3 cellular contexts compared by ENCODE assay signal in genomic region chr10:22458272-22458671, GRCh38.
A peak's percentile ranks its signal among the peaks of the same experiment; 100 is the strongest.
DNase-seq lines count a peak whose midpoint lies in the region; ATAC-seq, FAIRE-seq and TF ChIP-seq lines count a peak whose summit lies in the region.
"Not testable (repeated sequence)": the region's sequence is repeated elsewhere in the genome, so short reads cannot be mapped to it uniquely, and the experiment has no call there.

No MANE protein-coding gene starts in this region.

- not testable (repeated sequence) for H3K4me1 ChIP-seq in HEK293 (ENCODE audit: control insufficient read depth, insufficient read depth, low read length)
- peaks cover 6 to 21% of the 10 kb centered on the region in 2 experiments; a peak in 4 of 5 replicates for H3K4me1 ChIP-seq in K562 (replicated peaks in 1 of 2; ENCODE audit: control insufficient read depth in 2 of 2, insufficient read depth in 2 of 2, low read length in 2 of 2)

- H3K4me3 ChIP-seq in HEK293 (ENCODE audit: low read depth, low read length); K562: not testable (repeated sequence)

- H3K27ac ChIP-seq in HEK293 (ENCODE audit: extremely low read depth, low read depth, low read length); K562 (ENCODE audit: extremely low read depth, low read depth, low read length): not testable (repeated sequence)

- in situ Hi-C loops in K562 (cut with MboI): not testable (repeated sequence)

- H3K27me3 Mint-ChIP-seq in activated T-cell treated with anti-CD3 and anti-CD28 coated beads, Interleukin-2, amount 50 U/mL, for 72 hours (ENCODE audit: low read depth): not testable (repeated sequence)

- TF ChIP-seq CTCF in HEK293 (tag by site-specific recombination; IDR thresholded peaks at IDR 0.05); K562 (IDR thresholded peaks at IDR 0.05 in 2 of 3, conservative IDR thresholded peaks at IDR 0.05 in 1 of 3; ENCODE audit: insufficient read depth in 2 of 3, low read depth in 1 of 3, low read length in 3 of 3): not testable (repeated sequence)

- H3K9me3 Mint-ChIP-seq in activated T-cell treated with anti-CD3 and anti-CD28 coated beads, Interleukin-2, amount 50 U/mL, for 72 hours: not testable (repeated sequence)

- BruUV-seq in K562 (replicated peaks; lab: Mats Ljungman, UMichigan): not testable (repeated sequence)

- TF ChIP-seq POLR2A in K562 (conservative IDR thresholded peaks at IDR 0.05): not testable (repeated sequence)

- not testable (repeated sequence) for FAIRE-seq in K562 (lab: Jason Lieb, UNC)

- intact Hi-C loops in K562 (cut with micrococcal nuclease): not testable (repeated sequence)

- not testable (repeated sequence) for H3K4me3 Mint-ChIP-seq in activated T-cell treated with anti-CD3 and anti-CD28 coated beads, Interleukin-2, amount 50 U/mL, for 72 hours

- not testable (repeated sequence) for H3K9ac ChIP-seq in K562 (ENCODE audit: insufficient read depth in 1 of 2, low read depth in 2 of 2, low read length in 2 of 2)

- not testable (repeated sequence) for DNase-seq in activated T-cell treated with anti-CD3 and anti-CD28 coated beads, Interleukin-2, amount 50 U/mL, for 72 hours; K562 (ENCODE audit: extremely low read depth in 1 of 4, low spot score in 3 of 4)

- 76% methylated on average over 8 of the region's 8 CpGs for WGBS in K562 (ENCODE audit: insufficient coverage, low coverage, missing lambda C conversion rate)

- CTCF ChIA-PET in HEK293 (lab: Yijun Ruan, JAX); K562 (lab: Yijun Ruan, JAX; ENCODE audit: low intra/inter-chr PET ratio): not testable (repeated sequence)

- H3K36me3 Mint-ChIP-seq in activated T-cell treated with anti-CD3 and anti-CD28 coated beads, Interleukin-2, amount 50 U/mL, for 72 hours (ENCODE audit: insufficient read depth in 2 of 2): not testable (repeated sequence)

- not testable (repeated sequence) for H3K27me3 ChIP-seq in K562 (ENCODE audit: control insufficient read depth in 2 of 2, insufficient read depth in 2 of 2, low read length in 2 of 2)

- not testable (repeated sequence) for H3K4me2 ChIP-seq in K562 (ENCODE audit: insufficient read depth, low read length)

- H3K4me1 Mint-ChIP-seq in activated T-cell treated with anti-CD3 and anti-CD28 coated beads, Interleukin-2, amount 50 U/mL, for 72 hours (ENCODE audit: low read depth): peaks cover 13% of the 10 kb centered on the region

- ATAC-seq in activated T-cell treated with anti-CD3 and anti-CD28 coated beads, Interleukin-2, amount 50 U/mL, for 72 hours (replicated peaks in 1 of 2); K562: not testable (repeated sequence)

- not testable (repeated sequence) for H3K9me1 ChIP-seq in K562 (ENCODE audit: control insufficient read depth, insufficient read depth, low read length)

- not testable (repeated sequence) for H2AFZ ChIP-seq in K562 (ENCODE audit: low read depth, low read length)

- H3K9me3 ChIP-seq in HEK293 (ENCODE audit: control insufficient read depth, insufficient read depth, low read depth, low read length); K562 (replicated peaks; ENCODE audit: control insufficient read depth, insufficient read depth, low read depth, low read length): not testable (repeated sequence)

- H4K20me1 ChIP-seq in K562 (replicated peaks; ENCODE audit: control insufficient read depth, insufficient read depth, low read length): not testable (repeated sequence)

- TF ChIP-seq RAD21 in K562 (CRISPR knock-in tag; conservative IDR thresholded peaks at IDR 0.05 in 1 of 2, IDR thresholded peaks at IDR 0.05 in 1 of 2): not testable (repeated sequence)

- not testable (repeated sequence) for TF ChIP-seq EP300 in K562 (IDR thresholded peaks at IDR 0.05; ENCODE audit: low read length)

- POLR2A ChIA-PET in HEK293 (lab: Yijun Ruan, JAX): not testable (repeated sequence)
- POLR2A ChIA-PET in K562 (lab: Yijun Ruan, JAX): interaction anchor here (0.6 to 1.0 kb wide), 2 partner anchors 13 to 17 kb away, joined by 3 read pairs; no protein-coding TSS in a partner anchor

- not testable (repeated sequence) for H3K36me3 ChIP-seq in HEK293 (ENCODE audit: control insufficient read depth in 2 of 2, insufficient read depth in 1 of 2, low read length in 2 of 2); K562 (ENCODE audit: control insufficient read depth, insufficient read depth, low read length)

- H3K27ac Mint-ChIP-seq in activated T-cell treated with anti-CD3 and anti-CD28 coated beads, Interleukin-2, amount 50 U/mL, for 72 hours: peak overlapping the region; percentile 21

- H3K79me2 ChIP-seq in K562 (ENCODE audit: control insufficient read depth, insufficient read depth, low read length): not testable (repeated sequence)

TF ChIP-seq in HEK293, 187 proteins besides CTCF, POLR2A, EP300 and RAD21:
- TF ChIP-seq ZNF121 (tag by site-specific recombination; IDR thresholded peaks at IDR 0.05): peak; percentile 90

TF ChIP-seq in K562, 482 proteins besides CTCF, POLR2A, EP300 and RAD21:
- TF ChIP-seq ZNF121 (CRISPR knock-in tag; conservative IDR thresholded peaks at IDR 0.05): peak; percentile 24
